In genomic region chr4:185523862-185524261, GRCh38 we compare ENCODE assay signal across 17 cellular contexts. TPM values are rescaled to one million over a fixed set of nuclear protein-coding genes. Genes with fewer than 3 reads are reported as not detected.
DNase-seq lines count a peak whose midpoint lies in the region; ATAC-seq, FAIRE-seq and TF ChIP-seq lines count a peak whose summit lies in the region.
"Had no signal": no experiment of that assay in that cellular context is flagged by ENCODE, and none has a peak within 500 bp of the region (broad histone marks: within the 10 kb centered on the region; RNA-seq: fewer than 3 reads in every experiment).

No MANE protein-coding gene starts in this region.

- H3F3A ChIP-seq in smooth muscle cell (ENCODE audit: low read depth): peaks cover 19% of the 10 kb centered on the region

- H3K4me1 Mint-ChIP-seq in naive thymus-derived CD8-positive, alpha-beta T cell: no peaks in the 10 kb centered on the region

- 82% methylated on average over 7 of the region's 7 CpGs for WGBS in right cardiac atrium
- 83% methylated on average over 7 of the region's 7 CpGs for WGBS in smooth muscle cell (ENCODE audit: low lambda C conversion rate)

- peaks cover 14% of the 10 kb centered on the region for H3K4me1 ChIP-seq in BE2C
- peaks cover 2% of the 10 kb centered on the region for H3K4me1 ChIP-seq in right cardiac atrium (ENCODE audit: control insufficient read depth, insufficient read depth, low read length)
- H3K4me1 ChIP-seq in smooth muscle cell (ENCODE audit: low read depth): peaks cover 5% of the 10 kb centered on the region
- H3K4me1 ChIP-seq: A549 had no signal

- H3K4me3 Mint-ChIP-seq in naive thymus-derived CD8-positive, alpha-beta T cell: no peak overlapping the region

- H2AFZ ChIP-seq in smooth muscle cell (ENCODE audit: low read depth): no peak overlapping the region
- H2AFZ ChIP-seq: PC-9 had no signal

- H3K36me3 Mint-ChIP-seq in naive thymus-derived CD8-positive, alpha-beta T cell: peaks cover 0 to 14% (median 5%) of the 10 kb centered on the region in 3 donors

- H3K9me3 ChIP-seq in BE2C (no peaks in the 10 kb centered on the region), right cardiac atrium (ENCODE audit: control insufficient read depth, low read length) (no peaks in the 10 kb centered on the region), smooth muscle cell (replicated peaks; ENCODE audit: low read depth) (no peaks in the 10 kb centered on the region)
- H3K9me3 ChIP-seq: A549 had no signal

- intact Hi-C loops in right cardiac atrium (cut with DNase I): no loop called here

- TF ChIP-seq CTCF in BE2C (IDR thresholded peaks at IDR 0.05; ENCODE audit: low read depth, low read length) (peak; percentile 39), bronchial epithelial cell (IDR thresholded peaks at IDR 0.05; ENCODE audit: insufficient read depth, low read length, severe bottlenecking) (no peak), smooth muscle cell (IDR thresholded peaks at IDR 0.05; ENCODE audit: borderline replicate concordance, insufficient read depth, poor library complexity, severe bottlenecking) (no peak)

- H3K9me3 Mint-ChIP-seq in naive thymus-derived CD8-positive, alpha-beta T cell: peaks cover 0 to 18% (median 8%) of the 10 kb centered on the region in 9 donors

- ATAC-seq in right cardiac atrium (peak; percentile 16 to 49), GM18867 (IDR thresholded peaks at IDR 0.05; ENCODE audit: unreplicated experiment) (no peak)
- ATAC-seq in naive thymus-derived CD8-positive, alpha-beta T cell: no peak
- ATAC-seq: A549 had no signal

- FAIRE-seq in bronchial epithelial cell (lab: Jason Lieb, UNC): peak; percentile 7
- FAIRE-seq: A549, G401.6 had no signal

- peaks cover 60% of the 10 kb centered on the region for H3K79me2 ChIP-seq in smooth muscle cell (ENCODE audit: low read depth)

- H3K27me3 ChIP-seq in BE2C (no peaks in the 10 kb centered on the region), bronchial epithelial cell (ENCODE audit: control insufficient read depth, insufficient read depth, low read length) (peaks cover 2% of the 10 kb centered on the region), right cardiac atrium (ENCODE audit: control insufficient read depth, insufficient read depth) (no peaks in the 10 kb centered on the region), smooth muscle cell (ENCODE audit: low read depth) (no peaks in the 10 kb centered on the region)

- H3K27ac ChIP-seq in right cardiac atrium (ENCODE audit: low read length) (no peak overlapping the region), smooth muscle cell (ENCODE audit: low read depth) (peak overlapping the region; percentile 55)
- H3K27ac ChIP-seq: A549, PC-9 had no signal

- POLR2A ChIA-PET in naive thymus-derived CD8-positive, alpha-beta T cell (lab: Charles Lee): no interaction called here

- no peaks in the 10 kb centered on the region; the same call in 1 of the 2 replicates for H3K36me3 ChIP-seq in BE2C
- H3K36me3 ChIP-seq in bronchial epithelial cell (ENCODE audit: control insufficient read depth, insufficient read depth, low read length): no peaks in the 10 kb centered on the region
- H3K36me3 ChIP-seq in smooth muscle cell (ENCODE audit: low read depth): peaks cover 15% of the 10 kb centered on the region

- peak; percentile 18 for DNase-seq in BE2C
- no peak for DNase-seq in bronchial epithelial cell (ENCODE audit: low read depth)
- DNase-seq in right cardiac atrium: no peak
- no peak for DNase-seq in smooth muscle cell (lab: John Stamatoyannopoulos, UW; ENCODE audit: unreplicated experiment)
- DNase-seq in HK-2 (ENCODE audit: unreplicated experiment): no peak
- no peak for DNase-seq in naive thymus-derived CD8-positive, alpha-beta T cell
- DNase-seq: C1 segment of cervical spinal cord, DND-41, HCEC 1CT, KBM-7, NCI-H1436 treated with DMSO at 0.1 percent for 48 hours, NCI-H2029 treated with DMSO at 0.1 percent for 48 hours, NCI-H774, PC-9 had no signal

- no peak overlapping the region for H3K27ac Mint-ChIP-seq in naive thymus-derived CD8-positive, alpha-beta T cell

- H4K20me1 ChIP-seq in smooth muscle cell (ENCODE audit: low read depth): peaks cover 74% of the 10 kb centered on the region

- peaks cover 5 to 35% (median 15%) of the 10 kb centered on the region in 5 donors for H3K27me3 Mint-ChIP-seq in naive thymus-derived CD8-positive, alpha-beta T cell

- H3K4me3 ChIP-seq in BE2C (ENCODE audit: low read depth, low read length) (no peak overlapping the region), bronchial epithelial cell (ENCODE audit: low read depth, low read length) (no peak overlapping the region), right cardiac atrium (ENCODE audit: low read length) (no peak overlapping the region), smooth muscle cell (no peak overlapping the region)
- H3K4me3 ChIP-seq: A549, PC-9 had no signal

- H3K4me2 ChIP-seq in smooth muscle cell: no peak overlapping the region
- H3K4me2 ChIP-seq: A549, PC-9 had no signal

- H3K9ac ChIP-seq in smooth muscle cell (ENCODE audit: low read depth): no peak overlapping the region

RNA-seq across cellular contexts. Expression of gene PDLIM3, which starts 11.4 kb away (rescaled TPM):
- 1.4 TPM for polyA plus RNA-seq in BE2C (2012; ENCODE audit: insufficient read depth, insufficient read length, low read depth)
- total RNA-seq in bronchial epithelial cell (0.13 and 1.6 TPM in 2 replicates), right cardiac atrium (100 to 1,000 TPM; 267 to 965 (median 293) TPM), smooth muscle cell (691 and 781 TPM in 2 replicates)
- polyA plus RNA-seq in right cardiac atrium (447 TPM), smooth muscle cell (309 and 356 TPM in 2 replicates)
- not detected for total RNA-seq in naive thymus-derived CD8-positive, alpha-beta T cell
- polyA plus RNA-seq in naive thymus-derived CD8-positive, alpha-beta T cell: not detected

RNA-seq across cellular contexts. Expression of gene CCDC110, which starts 52.3 kb away (rescaled TPM):
- not detected for polyA plus RNA-seq in BE2C (2012; ENCODE audit: insufficient read depth, insufficient read length, low read depth)
- total RNA-seq in bronchial epithelial cell: under 0.01 and 0.13 TPM in 2 replicates
- 1 to 10 TPM; 1.4 to 3.7 (median 2.8) TPM for total RNA-seq in right cardiac atrium
- 1.3 TPM for polyA plus RNA-seq in right cardiac atrium
- 2.5 and 9.9 TPM in 2 replicates for total RNA-seq in smooth muscle cell
- polyA plus RNA-seq in smooth muscle cell: 0.92 and 2.3 TPM in 2 replicates
- 1 to 10 TPM; 1.3 to 1.4 TPM for total RNA-seq in naive thymus-derived CD8-positive, alpha-beta T cell
- under 1 TPM; 0.27 to 0.97 (median 0.47) TPM for polyA plus RNA-seq in naive thymus-derived CD8-positive, alpha-beta T cell

Comparison
In these comparisons a context has a peak if more than half of its experiments do, and no peak if none do; other contexts are left out.
1. ATAC-seq: peak in right cardiac atrium (2 of 2); none in GM18867 (single experiment) and naive thymus-derived CD8-positive, alpha-beta T cell (0 of 2).
2. RNA of gene PDLIM3, which starts 11.4 kb away (total RNA-seq): 691 to 781 TPM in smooth muscle cell and 267 to 965 TPM in right cardiac atrium; 0.13 to 1.6 TPM in bronchial epithelial cell and not detected in naive thymus-derived CD8-positive, alpha-beta T cell; every median in the first group is over 100 times any median in the second.